22 cellular contexts compared by ENCODE assay signal in the genomic region with DNA sequence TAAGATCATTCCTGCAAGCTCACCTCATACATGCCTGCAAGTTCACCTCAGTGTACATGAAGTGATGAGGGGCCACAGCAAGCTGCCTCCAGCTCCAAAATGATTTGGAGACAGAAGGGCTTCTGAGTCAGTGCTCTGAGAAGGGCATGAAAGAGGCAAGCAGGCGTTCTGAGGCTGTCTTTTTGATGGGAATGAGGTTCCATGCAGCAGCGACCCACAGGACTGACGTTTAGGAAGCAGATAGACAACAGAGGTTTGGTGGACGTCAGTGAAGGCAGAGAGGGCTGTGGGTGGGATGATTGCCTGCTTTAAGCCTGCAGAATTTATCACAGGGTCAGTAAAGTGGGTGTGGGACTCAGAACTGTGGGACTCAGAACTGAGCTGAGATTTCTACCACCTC. TPM values are rescaled to one million over a fixed set of nuclear protein-coding genes. Genes with fewer than 3 reads are reported as not detected.
DNase-seq lines count a peak whose midpoint lies in the region; ATAC-seq and TF ChIP-seq lines count a peak whose summit lies in the region.
"Had no signal": no experiment of that assay in that cellular context is flagged by ENCODE, and none has a peak within 500 bp of the region (broad histone marks: within the 10 kb centered on the region; RNA-seq: fewer than 3 reads in every experiment).

No MANE protein-coding gene starts in this region.

- WGBS in esophagus muscularis mucosa, result 84% methylated on average over 4 of the region's 4 CpGs

- H3K4me1 ChIP-seq in esophagus muscularis mucosa, result peaks cover 0 to 5% (median 0%) of the 10 kb centered on the region in 4 donors
- peaks cover 13% of the 10 kb centered on the region for H3K4me1 ChIP-seq in neuron (ENCODE audit: insufficient read depth, low read length)
- no peaks in the 10 kb centered on the region for H3K4me1 ChIP-seq in upper lobe of right lung

- no peak for TF ChIP-seq EP300 in esophagus muscularis mucosa (IDR thresholded peaks at IDR 0.05)

- TF ChIP-seq CTCF in esophagus muscularis mucosa (IDR thresholded peaks at IDR 0.05), result no peak
- TF ChIP-seq CTCF in upper lobe of right lung (IDR thresholded peaks at IDR 0.05), result no peak

- H3K9me3 ChIP-seq in esophagus muscularis mucosa (no peaks in the 10 kb centered on the region), neuron (ENCODE audit: low read length) (peaks cover 2% of the 10 kb centered on the region), upper lobe of right lung (no peaks in the 10 kb centered on the region)
- H3K9me3 ChIP-seq: MG63 had no signal

- H3K27ac ChIP-seq in esophagus muscularis mucosa (replicated peaks in 1 of 4), result no peak overlapping the region
- no peak overlapping the region for H3K27ac ChIP-seq in upper lobe of right lung

- H3K4me3 ChIP-seq in esophagus muscularis mucosa, result no peak overlapping the region
- no peak overlapping the region for H3K4me3 ChIP-seq in neuron (ENCODE audit: low read length)
- no peak overlapping the region for H3K4me3 ChIP-seq in upper lobe of right lung
- H3K4me3 ChIP-seq: MG63 had no signal

- DNase-seq in activated effector memory CD4-positive, alpha-beta T cell treated with anti-CD3 and anti-CD28 coated beads, Interleukin-2, amount 50 U/mL, for 16 hours, result peak; percentile 12
- no peak for DNase-seq in activated effector memory CD4-positive, alpha-beta T cell treated with Interleukin-2 at 50 U/mL for 16 hours
- DNase-seq in esophagus muscularis mucosa (ENCODE audit: extremely low spot score) (peak; percentile 89), upper lobe of right lung (peak; percentile 32), ureter (ENCODE audit: low spot score) (no peak), LoVo (ENCODE audit: low spot score) (no peak)
- DNase-seq: AML-193, C1 segment of cervical spinal cord, DMS153, Kasumi-1, MG63, NCI-H1417, NCI-H187, NCI-H446, NCI-H526, OCI-M1, SHP77 had no signal

- no peak for ATAC-seq in upper lobe of right lung
- no peak for ATAC-seq in HG03095 (IDR thresholded peaks at IDR 0.05; ENCODE audit: unreplicated experiment)
- ATAC-seq: CD8-positive, alpha-beta T cell had no signal

- TF ChIP-seq POLR2A in esophagus muscularis mucosa (IDR thresholded peaks at IDR 0.05; ENCODE audit: low read depth), result no peak

- H3K36me3 ChIP-seq in esophagus muscularis mucosa (no peaks in the 10 kb centered on the region), neuron (ENCODE audit: insufficient read depth, low read length) (no peaks in the 10 kb centered on the region), upper lobe of right lung (no peaks in the 10 kb centered on the region)
- H3K36me3 ChIP-seq: MG63 had no signal

- intact Hi-C loops in esophagus muscularis mucosa (cut with DNase I) (loop anchor here (10.0 kb wide), 1 partner anchor 637 kb away; no protein-coding TSS in a partner anchor), upper lobe of right lung (cut with DNase I) (no loop called here)

- H3K27me3 ChIP-seq in esophagus muscularis mucosa, result no peaks in the 10 kb centered on the region
- H3K27me3 ChIP-seq in neuron (ENCODE audit: insufficient read depth, low read length), result peaks cover 41% of the 10 kb centered on the region
- no peaks in the 10 kb centered on the region for H3K27me3 ChIP-seq in upper lobe of right lung
- H3K27me3 ChIP-seq: MG63 had no signal

- peak overlapping the region; percentile 40 for H2AFZ ChIP-seq in neuron (ENCODE audit: low read depth, low read length)

RNA-seq across cellular contexts. Expression of gene SMIM32, which starts 8.9 kb away (rescaled TPM):
- total RNA-seq in esophagus muscularis mucosa (not detected), upper lobe of right lung (not detected), ureter (not detected)
- total RNA-seq: A172; CD8-positive, alpha-beta T cell; RPMI7951 had no signal

Comparison
In these comparisons a context has a peak if more than half of its experiments do, and no peak if none do; other contexts are left out.
1. DNase-seq: peak in activated effector memory CD4-positive, alpha-beta T cell treated with anti-CD3 and anti-CD28 coated beads, Interleukin-2, amount 50 U/mL, for 16 hours (single experiment), esophagus muscularis mucosa (single experiment) and upper lobe of right lung (single experiment); none in activated effector memory CD4-positive, alpha-beta T cell treated with Interleukin-2 at 50 U/mL for 16 hours (single experiment), ureter (single experiment) and LoVo (single experiment).